8 cellular contexts compared by ENCODE assay signal in the genomic region with DNA sequence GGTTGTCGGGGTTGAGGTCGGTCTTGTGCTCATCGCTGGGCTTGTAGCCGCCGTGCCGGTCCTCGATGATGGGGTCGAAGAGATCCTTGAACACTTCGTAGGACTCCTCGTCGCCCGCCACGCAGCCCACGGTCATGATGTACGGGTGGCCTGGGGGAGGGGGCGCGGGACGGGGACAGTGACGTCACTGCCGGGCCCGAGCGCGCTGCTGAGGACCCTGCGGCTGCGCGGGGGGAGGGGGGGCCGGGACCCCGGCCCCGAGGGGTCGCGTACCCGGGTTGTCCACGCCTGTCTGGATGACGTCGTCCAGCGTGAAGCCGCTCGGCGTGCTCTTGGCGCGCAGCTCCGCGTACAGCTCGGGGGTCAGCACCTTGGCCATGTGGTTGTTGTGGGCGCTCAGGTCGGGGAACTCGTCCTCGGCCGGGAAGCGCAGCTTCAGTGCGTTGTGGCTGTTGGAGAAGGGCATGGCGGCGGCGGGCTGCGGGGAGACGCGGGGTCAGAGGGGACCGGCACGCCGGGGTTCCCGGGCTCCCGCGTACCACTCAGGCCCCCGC. TPM values are rescaled to one million over a fixed set of nuclear protein-coding genes. Genes with fewer than 3 reads are reported as not detected.
DNase-seq lines count a peak whose midpoint lies in the region; ATAC-seq and TF ChIP-seq lines count a peak whose summit lies in the region.

No MANE protein-coding gene starts in this region.

- DNase-seq in GM12865 (ENCODE audit: low read depth) (no peak), OCI-M1 (lab: John Stamatoyannopoulos, UW) (peak; percentile 39), epithelial cell of esophagus (ENCODE audit: low read depth) (no peak), NCI-H774 (lab: John Stamatoyannopoulos, UW) (no peak), foreskin keratinocyte (no peak), NCI-H128 (lab: John Stamatoyannopoulos, UW; ENCODE audit: unreplicated experiment) (no peak)
- peak; percentile 60 for DNase-seq in natural killer cell treated with Interleukin-12 subunit alpha and Interleukin-12 subunit beta and Interleukin-15 and Interleukin-18, amount 100 ng/mL, for 72 hours (ENCODE audit: low spot score)
- no peak for DNase-seq in stimulated activated CD4-positive, alpha-beta T cell treated with anti-CD3 and anti-CD28 coated beads, Interleukin-15, amount 100 ng/mL, for 24 hours

- TF ChIP-seq CTCF in GM12865 (IDR thresholded peaks at IDR 0.05; ENCODE audit: insufficient read depth, low read depth, low read length, missing control alignments) = no peak
- no peak for TF ChIP-seq CTCF in epithelial cell of esophagus (IDR thresholded peaks at IDR 0.05; ENCODE audit: insufficient read depth, low read depth, low read length, missing control alignments)
- no peak for TF ChIP-seq CTCF in foreskin keratinocyte (conservative IDR thresholded peaks at IDR 0.05)

- H3K4me3 ChIP-seq in GM12865 (ENCODE audit: low read depth, low read length) (peak overlapping the region; percentile 60), epithelial cell of esophagus (ENCODE audit: low read length) (peak overlapping the region; percentile 60)

- no peak overlapping the region for H3K27ac Mint-ChIP-seq in natural killer cell treated with Interleukin-12 subunit alpha and Interleukin-12 subunit beta and Interleukin-15 and Interleukin-18, amount 100 ng/mL, for 72 hours

- peaks cover 2 to 8% of the 10 kb centered on the region in 2 donors for H3K4me1 Mint-ChIP-seq in natural killer cell treated with Interleukin-12 subunit alpha and Interleukin-12 subunit beta and Interleukin-15 and Interleukin-18, amount 100 ng/mL, for 72 hours (ENCODE audit: low read depth in 2 of 2)

- no peaks in the 10 kb centered on the region for H3K4me1 ChIP-seq in foreskin keratinocyte

- peaks cover 0 to 6% of the 10 kb centered on the region in 2 donors for H3K27me3 Mint-ChIP-seq in natural killer cell treated with Interleukin-12 subunit alpha and Interleukin-12 subunit beta and Interleukin-15 and Interleukin-18, amount 100 ng/mL, for 72 hours

- H3K4me3 Mint-ChIP-seq in natural killer cell treated with Interleukin-12 subunit alpha and Interleukin-12 subunit beta and Interleukin-15 and Interleukin-18, amount 100 ng/mL, for 72 hours = no peak overlapping the region

- H3K36me3 Mint-ChIP-seq in natural killer cell treated with Interleukin-12 subunit alpha and Interleukin-12 subunit beta and Interleukin-15 and Interleukin-18, amount 100 ng/mL, for 72 hours = no peaks in the 10 kb centered on the region

- H3K9me3 Mint-ChIP-seq in natural killer cell treated with Interleukin-12 subunit alpha and Interleukin-12 subunit beta and Interleukin-15 and Interleukin-18, amount 100 ng/mL, for 72 hours = no peaks in the 10 kb centered on the region

- peaks cover 44% of the 10 kb centered on the region for H3K27me3 ChIP-seq in foreskin keratinocyte

- no peak overlapping the region for H3K27ac ChIP-seq in foreskin keratinocyte

- no peak for ATAC-seq in natural killer cell treated with Interleukin-12 subunit alpha and Interleukin-12 subunit beta and Interleukin-15 and Interleukin-18, amount 100 ng/mL, for 72 hours
- no peak for ATAC-seq in foreskin keratinocyte

RNA-seq across cellular contexts. Expression of a gene that starts 0.5 kb away (rescaled TPM):
- total RNA-seq in natural killer cell treated with Interleukin-12 subunit alpha and Interleukin-12 subunit beta and Interleukin-15 and Interleukin-18, amount 100 ng/mL, for 72 hours = 1 to 10 TPM; 3.0 to 4.6 TPM
- 1.8 and 4.1 TPM in 2 replicates for total RNA-seq in foreskin keratinocyte
- 4.4 and 7.1 TPM in 2 replicates for polyA plus RNA-seq in foreskin keratinocyte

RNA-seq across cellular contexts. Expression of a gene that starts 6.9 kb away (rescaled TPM):
- 10 to 100 TPM; 13.2 to 29.7 TPM for total RNA-seq in natural killer cell treated with Interleukin-12 subunit alpha and Interleukin-12 subunit beta and Interleukin-15 and Interleukin-18, amount 100 ng/mL, for 72 hours
- 12.0 and 14.1 TPM in 2 replicates for total RNA-seq in foreskin keratinocyte
- polyA plus RNA-seq in foreskin keratinocyte = 13.8 and 14.9 TPM in 2 replicates

RNA-seq across cellular contexts. Expression of a gene that starts 40.4 kb away (rescaled TPM):
- total RNA-seq in natural killer cell treated with Interleukin-12 subunit alpha and Interleukin-12 subunit beta and Interleukin-15 and Interleukin-18, amount 100 ng/mL, for 72 hours = 10 to 100 TPM; 27.4 to 29.6 TPM
- total RNA-seq in foreskin keratinocyte = 25.7 and 28.0 TPM in 2 replicates
- polyA plus RNA-seq in foreskin keratinocyte = 9.0 and 11.1 TPM in 2 replicates

RNA-seq across cellular contexts. Expression of a gene that starts 40.7 kb away (rescaled TPM):
- total RNA-seq in natural killer cell treated with Interleukin-12 subunit alpha and Interleukin-12 subunit beta and Interleukin-15 and Interleukin-18, amount 100 ng/mL, for 72 hours = 10 to 100 TPM; 35.8 to 38.3 TPM
- total RNA-seq in foreskin keratinocyte = 46.2 and 46.5 TPM in 2 replicates
- polyA plus RNA-seq in foreskin keratinocyte = 76.4 and 88.0 TPM in 2 replicates

Comparison
In these comparisons a context has a peak if more than half of its experiments do, and no peak if none do; other contexts are left out.
1. DNase-seq: peak in OCI-M1 (single experiment) and natural killer cell treated with Interleukin-12 subunit alpha and Interleukin-12 subunit beta and Interleukin-15 and Interleukin-18, amount 100 ng/mL, for 72 hours (single experiment); none in GM12865 (single experiment), epithelial cell of esophagus (single experiment), stimulated activated CD4-positive, alpha-beta T cell treated with anti-CD3 and anti-CD28 coated beads, Interleukin-15, amount 100 ng/mL, for 24 hours (single experiment), NCI-H774 (single experiment), foreskin keratinocyte (0 of 2) and NCI-H128 (single experiment).